In genomic region chr4:154160925-154161324, GRCh38 we compare ENCODE assay signal across 1 cellular context.
TF ChIP-seq lines count a peak whose summit lies in the region.

No MANE protein-coding gene starts in this region.

TF ChIP-seq in GM23338, 12 proteins besides CTCF, POLR2A, EP300 and RAD21 (continued from another document):
- TF ChIP-seq ZNF462 (CRISPR knock-in tag; IDR thresholded peaks at IDR 0.05) (no peak), POLR2AphosphoS5 (IDR thresholded peaks at IDR 0.05; ENCODE audit: low read depth) (no peak), JUNB (IDR thresholded peaks at IDR 0.05; ENCODE audit: unreplicated experiment) (no peak), NANOG (IDR thresholded peaks at IDR 0.05; ENCODE audit: borderline replicate concordance) (no peak), EZH2 (IDR thresholded peaks at IDR 0.05; ENCODE audit: low read depth, unreplicated experiment) (no peak), EZH2phosphoT487 (IDR thresholded peaks at IDR 0.05; ENCODE audit: unreplicated experiment) (no peak)
